Comparison of ENCODE assay signal across 11 cellular contexts in genomic region chr11:123549901-123550619, GRCh38.
DNase-seq lines count a peak whose midpoint lies in the region; ATAC-seq lines count a peak whose summit lies in the region.
"Had no signal": no experiment of that assay in that cellular context is flagged by ENCODE, and none has a peak within 500 bp of the region (broad histone marks: within the 10 kb centered on the region; RNA-seq: fewer than 3 reads in every experiment).

No MANE protein-coding gene starts in this region.

- no peaks in the 10 kb centered on the region for H3K27me3 ChIP-seq in mesendoderm (ENCODE audit: insufficient read depth, low read length, poor library complexity)
- H3K27me3 ChIP-seq: transverse colon had no signal

- no peak overlapping the region for H3K4me3 ChIP-seq in mesendoderm (ENCODE audit: low read length)
- H3K4me3 ChIP-seq: transverse colon had no signal

- H3K36me3 ChIP-seq in mesendoderm (ENCODE audit: control insufficient read depth, insufficient read depth, low read length), result no peaks in the 10 kb centered on the region
- H3K36me3 ChIP-seq: transverse colon had no signal

- DNase-seq in ELR (ENCODE audit: low read depth) (peak; percentile 34), HT1080 (ENCODE audit: low read depth) (peak; percentile 47), mesendoderm (peak; percentile 39), dedifferentiated amniotic fluid mesenchymal stem cell (ENCODE audit: extremely low spot score) (no peak)
- DNase-seq in activated T-cell treated with anti-CD3 and anti-CD28 coated beads, Interleukin-2, amount 50 U/mL, for 48 hours, result peak; percentile 24
- no peak for DNase-seq in naive thymus-derived CD8-positive, alpha-beta T cell
- DNase-seq: activated B cell treated with CpG ODN at 0.5 μM for 24 hours; anterior cingulate cortex; CD4-positive, alpha-beta T cell; transverse colon had no signal

- no peak overlapping the region for H4K5ac ChIP-seq in mesendoderm (ENCODE audit: low read length)

- no peak overlapping the region for H2BK120ac ChIP-seq in mesendoderm (ENCODE audit: low read depth, low read length)

- H3K9ac ChIP-seq in mesendoderm (ENCODE audit: low read length), result no peak overlapping the region

- no peak overlapping the region for H3K56ac ChIP-seq in mesendoderm (ENCODE audit: low read length)

- H3K79me1 ChIP-seq in mesendoderm (ENCODE audit: low read length), result no peaks in the 10 kb centered on the region

- no peak overlapping the region for H3K23ac ChIP-seq in mesendoderm (ENCODE audit: low read length)

- H2AK5ac ChIP-seq in mesendoderm (ENCODE audit: low read length), result no peak overlapping the region

- no peak overlapping the region for H2BK15ac ChIP-seq in mesendoderm (replicated peaks; ENCODE audit: low read depth)

- POLR2A ChIA-PET in naive thymus-derived CD8-positive, alpha-beta T cell (lab: Charles Lee), result no interaction called here

- no peak overlapping the region for H3K27ac Mint-ChIP-seq in naive thymus-derived CD8-positive, alpha-beta T cell
- H3K27ac Mint-ChIP-seq: activated B cell treated with CpG ODN at 0.5 μM for 24 hours; CD4-positive, alpha-beta T cell had no signal

- no peaks in the 10 kb centered on the region for H3K79me2 ChIP-seq in mesendoderm (ENCODE audit: control insufficient read depth, insufficient read depth, low read length)

- H3K4me3 Mint-ChIP-seq in naive thymus-derived CD8-positive, alpha-beta T cell, result no peak overlapping the region
- H3K4me3 Mint-ChIP-seq: activated B cell treated with CpG ODN at 0.5 μM for 24 hours; CD4-positive, alpha-beta T cell had no signal

- ATAC-seq in naive thymus-derived CD8-positive, alpha-beta T cell, result no peak
- ATAC-seq in HG03460 (IDR thresholded peaks at IDR 0.05; ENCODE audit: unreplicated experiment), result no peak

- H3K4me1 Mint-ChIP-seq in naive thymus-derived CD8-positive, alpha-beta T cell, result peaks cover 0 to 3% (median 0%) of the 10 kb centered on the region in 4 donors

- no peak overlapping the region for H2BK5ac ChIP-seq in mesendoderm (ENCODE audit: low read length)

- no peak overlapping the region for H3K27ac ChIP-seq in mesendoderm (ENCODE audit: low read depth, low read length)
- H3K27ac ChIP-seq: transverse colon had no signal

- H3K4me1 ChIP-seq in mesendoderm (ENCODE audit: control insufficient read depth, low read depth, low read length), result no peaks in the 10 kb centered on the region
- H3K4me1 ChIP-seq: transverse colon had no signal

- no peak overlapping the region for H4K8ac ChIP-seq in mesendoderm (ENCODE audit: low read depth, low read length)

- no peak overlapping the region for H3K18ac ChIP-seq in mesendoderm (ENCODE audit: low read length)

- H3K9me3 Mint-ChIP-seq in naive thymus-derived CD8-positive, alpha-beta T cell, result no peaks in the 10 kb centered on the region
- H3K9me3 Mint-ChIP-seq: activated B cell treated with CpG ODN at 0.5 μM for 24 hours; CD4-positive, alpha-beta T cell had no signal

- no peaks in the 10 kb centered on the region for H3K36me3 Mint-ChIP-seq in naive thymus-derived CD8-positive, alpha-beta T cell

- peaks cover 0 to 2% (median 0%) of the 10 kb centered on the region in 5 donors for H3K27me3 Mint-ChIP-seq in naive thymus-derived CD8-positive, alpha-beta T cell
- H3K27me3 Mint-ChIP-seq: activated B cell treated with CpG ODN at 0.5 μM for 24 hours; CD4-positive, alpha-beta T cell had no signal

- H3K4ac ChIP-seq in mesendoderm (ENCODE audit: low read depth, low read length), result no peak overlapping the region

- H3K4me2 ChIP-seq in mesendoderm (ENCODE audit: low read length), result no peak overlapping the region

- WGBS in mesendoderm (ENCODE audit: extremely low coverage, insufficient coverage, low lambda C conversion rate), result no CpG with 5 or more reads among the region's 14 CpGs

Comparison
In these comparisons a context has a peak if more than half of its experiments do, and no peak if none do; other contexts are left out.
1. DNase-seq: peak in ELR (single experiment), HT1080 (single experiment), activated T-cell treated with anti-CD3 and anti-CD28 coated beads, Interleukin-2, amount 50 U/mL, for 48 hours (2 of 2) and mesendoderm (single experiment); none in dedifferentiated amniotic fluid mesenchymal stem cell (single experiment) and naive thymus-derived CD8-positive, alpha-beta T cell (0 of 10).